ENCODE assay signal across 8 cellular contexts in genomic region chr10:14588084-14588937, GRCh38.
A peak's percentile ranks its signal among the peaks of the same experiment; 100 is the strongest.
DNase-seq lines count a peak whose midpoint lies in the region; ATAC-seq, FAIRE-seq and TF ChIP-seq lines count a peak whose summit lies in the region.

No MANE protein-coding gene starts in this region.

- CTCF ChIA-PET in A549 (lab: Yijun Ruan, JAX) = interaction anchor here (0.5 to 2.0 kb wide), 7 partner anchors 10 to 237 kb away, joined by 3 to 7 read pairs (median 4); no protein-coding TSS in a partner anchor

- WGBS in A549 (ENCODE audit: missing lambda C conversion rate) = 2% methylated on average over 13 of the region's 13 CpGs

- H3K4me3 ChIP-seq in A549 = peak overlapping the region; percentile 18; the same call in 2 of the 3 replicates
- no peak overlapping the region for H3K4me3 ChIP-seq in left ventricle myocardium inferior

- H3K4me2 ChIP-seq in A549 = peak overlapping the region; percentile 92

- H3K27ac Mint-ChIP-seq in activated naive CD4-positive, alpha-beta T cell treated with anti-CD3 and anti-CD28 coated beads, Interleukin-2, amount 50 U/mL, for 24 hours = peak overlapping the region; percentile 98

- DNase-seq in A549 (ENCODE audit: low read depth in 1 of 2, low spot score in 1 of 2) = peak; percentile 40 to 76
- DNase-seq in left ventricle myocardium inferior = no peak
- DNase-seq in stimulated activated CD4-positive, alpha-beta T cell treated with anti-CD3 and anti-CD28 coated beads, Interleukin-4, amount 100 ng/mL, for 1 hour = peak; percentile 61
- DNase-seq in NCI-H2196 treated with DMSO at 0.1 percent for 48 hours (lab: John Stamatoyannopoulos, UW; ENCODE audit: unreplicated experiment) = no peak
- DNase-seq in NCI-H1092 (lab: John Stamatoyannopoulos, UW) = no peak

- POLR2A ChIA-PET in A549 (lab: Yijun Ruan, JAX) = interaction anchor here (1.1 kb wide), 1 partner anchor 10 kb away, joined by 4 read pairs; no protein-coding TSS in a partner anchor

- intact Hi-C loops in left ventricle myocardium inferior (cut with micrococcal nuclease) = no loop called here

- H3K4me1 ChIP-seq in A549 (peaks cover 90% of the 10 kb centered on the region), left ventricle myocardium inferior (peaks cover 10% of the 10 kb centered on the region)

- H3K36me3 Mint-ChIP-seq in activated naive CD4-positive, alpha-beta T cell treated with anti-CD3 and anti-CD28 coated beads, Interleukin-2, amount 50 U/mL, for 24 hours = peaks cover 8% of the 10 kb centered on the region

- TF ChIP-seq RAD21 in A549 (conservative IDR thresholded peaks at IDR 0.05 in 1 of 2, IDR thresholded peaks at IDR 0.05 in 1 of 2) = no peak

- ATAC-seq in A549 = peak; percentile 57 to 69
- peak; percentile 67 for ATAC-seq in GM18870 (IDR thresholded peaks at IDR 0.05; ENCODE audit: unreplicated experiment)
- peak; percentile 68 for ATAC-seq in HG03432 (IDR thresholded peaks at IDR 0.05; ENCODE audit: unreplicated experiment)

- TF ChIP-seq CTCF in A549 (IDR thresholded peaks at IDR 0.05) (no peak), left ventricle myocardium inferior (IDR thresholded peaks at IDR 0.05; ENCODE audit: borderline replicate concordance) (no peak)

- peak in 1 of 2 experiments; percentile 34; a peak in 1 of 5 replicates for TF ChIP-seq EP300 in A549 (IDR thresholded peaks at IDR 0.05)

- no peaks in the 10 kb centered on the region for H3K27me3 ChIP-seq in left ventricle myocardium inferior (ENCODE audit: low read depth)

- H3K9me3 ChIP-seq in A549 (no peaks in the 10 kb centered on the region), left ventricle myocardium inferior (replicated peaks) (no peaks in the 10 kb centered on the region)

- H3K27me3 Mint-ChIP-seq in activated naive CD4-positive, alpha-beta T cell treated with anti-CD3 and anti-CD28 coated beads, Interleukin-2, amount 50 U/mL, for 24 hours = no peaks in the 10 kb centered on the region

- H3K4me3 Mint-ChIP-seq in activated naive CD4-positive, alpha-beta T cell treated with anti-CD3 and anti-CD28 coated beads, Interleukin-2, amount 50 U/mL, for 24 hours = peak overlapping the region; percentile 76

- FAIRE-seq in A549 (lab: Jason Lieb, UNC) = no peak

- no peak for TF ChIP-seq POLR2A in A549 (IDR thresholded peaks at IDR 0.05; ENCODE audit: low read length)

- no peaks in the 10 kb centered on the region for H3K36me3 ChIP-seq in left ventricle myocardium inferior

- H3K9me3 Mint-ChIP-seq in activated naive CD4-positive, alpha-beta T cell treated with anti-CD3 and anti-CD28 coated beads, Interleukin-2, amount 50 U/mL, for 24 hours = no peaks in the 10 kb centered on the region

- peaks cover 94% of the 10 kb centered on the region for H3K4me1 Mint-ChIP-seq in activated naive CD4-positive, alpha-beta T cell treated with anti-CD3 and anti-CD28 coated beads, Interleukin-2, amount 50 U/mL, for 24 hours

- peak overlapping the region; percentile 76 to 82 for H3K27ac ChIP-seq in A549
- peak overlapping the region; percentile 7 for H3K27ac ChIP-seq in left ventricle myocardium inferior (replicated peaks)

TF ChIP-seq in A549, 52 proteins besides CTCF, POLR2A, EP300 and RAD21:
- TF ChIP-seq HOXB5 (CRISPR knock-in tag; IDR thresholded peaks at IDR 0.05) = no peak; the same call in 1 of the 2 replicates
- peak; percentile 88 for TF ChIP-seq E2F6 (IDR thresholded peaks at IDR 0.05; ENCODE audit: borderline replicate concordance, low read depth)
- TF ChIP-seq JUN (IDR thresholded peaks at IDR 0.05) = peak in 1 of 2 experiments; percentile 35; a peak in 1 of 5 replicates
- peak; percentile 90; the same call in 1 of the 2 replicates for TF ChIP-seq MYC (IDR thresholded peaks at IDR 0.05; ENCODE audit: borderline replicate concordance, low read length)
- TF ChIP-seq ZFP36 (IDR thresholded peaks at IDR 0.05; ENCODE audit: borderline replicate concordance, partially characterized antibody) = no peak
- TF ChIP-seq MAX (IDR thresholded peaks at IDR 0.05) = peak; percentile 93
- 0 out of 2 replicates have a peak, but pooled peaks have one; percentile 17 for TF ChIP-seq JUNB (IDR thresholded peaks at IDR 0.05)
- TF ChIP-seq CHD4 (IDR thresholded peaks at IDR 0.05; ENCODE audit: borderline replicate concordance) = no peak
- peak; percentile 53; the same call in 1 of the 2 replicates for TF ChIP-seq ZNF302 (CRISPR knock-in tag; IDR thresholded peaks at IDR 0.05)
- no peak for TF ChIP-seq HMGXB4 (CRISPR knock-in tag; IDR thresholded peaks at IDR 0.05; ENCODE audit: borderline replicate concordance)
- TF ChIP-seq FOSL2 (IDR thresholded peaks at IDR 0.05) = no peak
- peak; percentile 67 for TF ChIP-seq FOSL2 (CRISPR knock-in tag; IDR thresholded peaks at IDR 0.05)
- no peak for TF ChIP-seq USF2 (IDR thresholded peaks at IDR 0.05)
- TF ChIP-seq, protein P1, sequence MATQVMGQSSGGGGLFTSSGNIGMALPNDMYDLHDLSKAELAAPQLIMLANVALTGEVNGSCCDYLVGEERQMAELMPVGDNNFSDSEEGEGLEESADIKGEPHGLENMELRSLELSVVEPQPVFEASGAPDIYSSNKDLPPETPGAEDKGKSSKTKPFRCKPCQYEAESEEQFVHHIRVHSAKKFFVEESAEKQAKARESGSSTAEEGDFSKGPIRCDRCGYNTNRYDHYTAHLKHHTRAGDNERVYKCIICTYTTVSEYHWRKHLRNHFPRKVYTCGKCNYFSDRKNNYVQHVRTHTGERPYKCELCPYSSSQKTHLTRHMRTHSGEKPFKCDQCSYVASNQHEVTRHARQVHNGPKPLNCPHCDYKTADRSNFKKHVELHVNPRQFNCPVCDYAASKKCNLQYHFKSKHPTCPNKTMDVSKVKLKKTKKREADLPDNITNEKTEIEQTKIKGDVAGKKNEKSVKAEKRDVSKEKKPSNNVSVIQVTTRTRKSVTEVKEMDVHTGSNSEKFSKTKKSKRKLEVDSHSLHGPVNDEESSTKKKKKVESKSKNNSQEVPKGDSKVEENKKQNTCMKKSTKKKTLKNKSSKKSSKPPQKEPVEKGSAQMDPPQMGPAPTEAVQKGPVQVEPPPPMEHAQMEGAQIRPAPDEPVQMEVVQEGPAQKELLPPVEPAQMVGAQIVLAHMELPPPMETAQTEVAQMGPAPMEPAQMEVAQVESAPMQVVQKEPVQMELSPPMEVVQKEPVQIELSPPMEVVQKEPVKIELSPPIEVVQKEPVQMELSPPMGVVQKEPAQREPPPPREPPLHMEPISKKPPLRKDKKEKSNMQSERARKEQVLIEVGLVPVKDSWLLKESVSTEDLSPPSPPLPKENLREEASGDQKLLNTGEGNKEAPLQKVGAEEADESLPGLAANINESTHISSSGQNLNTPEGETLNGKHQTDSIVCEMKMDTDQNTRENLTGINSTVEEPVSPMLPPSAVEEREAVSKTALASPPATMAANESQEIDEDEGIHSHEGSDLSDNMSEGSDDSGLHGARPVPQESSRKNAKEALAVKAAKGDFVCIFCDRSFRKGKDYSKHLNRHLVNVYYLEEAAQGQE (IDR thresholded peaks at IDR 0.05) = no peak
- peak; percentile 42; the same call in 1 of the 2 replicates for TF ChIP-seq NPAS2 (CRISPR knock-in tag; IDR thresholded peaks at IDR 0.05; ENCODE audit: borderline replicate concordance)

Comparison
In these comparisons a context has a peak if more than half of its experiments do, and no peak if none do; other contexts are left out.
1. DNase-seq: peak in A549 (2 of 2) and stimulated activated CD4-positive, alpha-beta T cell treated with anti-CD3 and anti-CD28 coated beads, Interleukin-4, amount 100 ng/mL, for 1 hour (single experiment); none in left ventricle myocardium inferior (single experiment), NCI-H2196 treated with DMSO at 0.1 percent for 48 hours (single experiment) and NCI-H1092 (single experiment).
2. Peak in every context shown above with its lines, with median percentiles within 50 percentile points of each other: ATAC-seq.